ENCODE assay signal across 9 cellular contexts in genomic region chr20:50381771-50382593, GRCh38.
DNase-seq lines count a peak whose midpoint lies in the region; ATAC-seq and TF ChIP-seq lines count a peak whose summit lies in the region.
"Had no signal": no experiment of that assay in that cellular context is flagged by ENCODE, and none has a peak within 500 bp of the region (broad histone marks: within the 10 kb centered on the region; RNA-seq: fewer than 3 reads in every experiment).

No MANE protein-coding gene starts in this region.

- H3K27me3 ChIP-seq in RWPE2 (ENCODE audit: insufficient read depth, poor library complexity, severe bottlenecking) (no peaks in the 10 kb centered on the region), SJCRH30 (no peaks in the 10 kb centered on the region)

- peak overlapping the region; percentile 22 for H3K27ac Mint-ChIP-seq in endothelial cell (ENCODE audit: unreplicated experiment)
- no peak overlapping the region for H3K27ac Mint-ChIP-seq in nephron progenitor cell

- H3K4me3 Mint-ChIP-seq in endothelial cell (ENCODE audit: unreplicated experiment) (no peak overlapping the region), nephron progenitor cell (no peak overlapping the region)

- peaks cover 27% of the 10 kb centered on the region for H3K4me1 ChIP-seq in RWPE2 (ENCODE audit: insufficient read depth, poor library complexity, severe bottlenecking)
- peaks cover 17% of the 10 kb centered on the region for H3K4me1 ChIP-seq in SJCRH30

- peaks cover 58% of the 10 kb centered on the region for H3K4me1 Mint-ChIP-seq in endothelial cell (ENCODE audit: unreplicated experiment)
- peaks cover 45% of the 10 kb centered on the region for H3K4me1 Mint-ChIP-seq in nephron progenitor cell

- no peak overlapping the region for H3K4me3 ChIP-seq in RWPE2 (ENCODE audit: severe bottlenecking)
- no peak overlapping the region for H3K4me3 ChIP-seq in SJCRH30

- H3K36me3 ChIP-seq in RWPE2 (ENCODE audit: low read depth) (no peaks in the 10 kb centered on the region), SJCRH30 (no peaks in the 10 kb centered on the region)

- DNase-seq in GM19238 (ENCODE audit: insufficient read length, low spot score) (peak; percentile 46), RWPE2 (ENCODE audit: low spot score) (no peak), endothelial cell (ENCODE audit: low spot score) (no peak), SJCRH30 (no peak), cerebellar cortex (ENCODE audit: low spot score) (no peak), nephron progenitor cell (no peak)
- DNase-seq in stimulated activated naive CD8-positive, alpha-beta T cell treated with anti-CD3 and anti-CD28 coated beads, Interleukin-15, Interleukin-2, amounts not matched to agents 100 U/mL and 50 U/mL, for 24 hours: peak; percentile 18
- DNase-seq: activated effector memory CD4-positive, alpha-beta T cell treated with anti-CD3 and anti-CD28 coated beads, Interleukin-2, amount 50 U/mL, for 16 hours had no signal

- peaks cover 4% of the 10 kb centered on the region for H3K36me3 Mint-ChIP-seq in endothelial cell (ENCODE audit: low read depth, unreplicated experiment)
- H3K36me3 Mint-ChIP-seq in nephron progenitor cell (ENCODE audit: low read depth): no peaks in the 10 kb centered on the region

- ATAC-seq in RWPE2 (ENCODE audit: low read depth): no peak
- ATAC-seq in stimulated activated naive CD8-positive, alpha-beta T cell treated with anti-CD3 and anti-CD28 coated beads, Interleukin-15, Interleukin-2, amounts not matched to agents 100 U/mL and 50 U/mL, for 24 hours: no peak
- ATAC-seq: Panc1 had no signal

- TF ChIP-seq CTCF in RWPE2 (IDR thresholded peaks at IDR 0.05; ENCODE audit: poor library complexity, severe bottlenecking): no peak
- TF ChIP-seq CTCF in endothelial cell (IDR thresholded peaks at IDR 0.05; ENCODE audit: unreplicated experiment): no peak
- TF ChIP-seq CTCF in nephron progenitor cell (IDR thresholded peaks at IDR 0.05): no peak

- H3K9me3 ChIP-seq in RWPE2 (ENCODE audit: severe bottlenecking) (no peaks in the 10 kb centered on the region), SJCRH30 (replicated peaks) (no peaks in the 10 kb centered on the region)

- H3K27ac ChIP-seq in RWPE2 (ENCODE audit: poor library complexity, severe bottlenecking) (peak overlapping the region; percentile 7), SJCRH30 (no peak overlapping the region)

- peaks cover 8% of the 10 kb centered on the region for H3K27me3 Mint-ChIP-seq in endothelial cell (ENCODE audit: unreplicated experiment)
- H3K27me3 Mint-ChIP-seq in nephron progenitor cell (ENCODE audit: low read depth, poor library complexity): peaks cover 6% of the 10 kb centered on the region

- no peaks in the 10 kb centered on the region for H3K9me3 Mint-ChIP-seq in endothelial cell (ENCODE audit: unreplicated experiment)
- H3K9me3 Mint-ChIP-seq in nephron progenitor cell: no peaks in the 10 kb centered on the region

Comparison
In these comparisons a context has a peak if more than half of its experiments do, and no peak if none do; other contexts are left out.
1. DNase-seq: peak in GM19238 (single experiment) and stimulated activated naive CD8-positive, alpha-beta T cell treated with anti-CD3 and anti-CD28 coated beads, Interleukin-15, Interleukin-2, amounts not matched to agents 100 U/mL and 50 U/mL, for 24 hours (single experiment); none in RWPE2 (single experiment), endothelial cell (single experiment), SJCRH30 (0 of 2), cerebellar cortex (single experiment) and nephron progenitor cell (single experiment).